ENCODE assay signal across 1 cellular context in genomic region chr2:203538237-203538636, GRCh38. TPM values are rescaled to one million over a fixed set of nuclear protein-coding genes. Genes with fewer than 3 reads are reported as not detected.
"Had no signal": no experiment of that assay in that cellular context is flagged by ENCODE, and none has a peak within 500 bp of the region (broad histone marks: within the 10 kb centered on the region; RNA-seq: fewer than 3 reads in every experiment).

No MANE protein-coding gene starts in this region.

RNA-seq across cellular contexts. Expression of gene RAPH1, which starts 3.1 kb away (rescaled TPM):
- polyA plus RNA-seq: IgD-negative memory B cell had no signal
